In the genomic region with DNA sequence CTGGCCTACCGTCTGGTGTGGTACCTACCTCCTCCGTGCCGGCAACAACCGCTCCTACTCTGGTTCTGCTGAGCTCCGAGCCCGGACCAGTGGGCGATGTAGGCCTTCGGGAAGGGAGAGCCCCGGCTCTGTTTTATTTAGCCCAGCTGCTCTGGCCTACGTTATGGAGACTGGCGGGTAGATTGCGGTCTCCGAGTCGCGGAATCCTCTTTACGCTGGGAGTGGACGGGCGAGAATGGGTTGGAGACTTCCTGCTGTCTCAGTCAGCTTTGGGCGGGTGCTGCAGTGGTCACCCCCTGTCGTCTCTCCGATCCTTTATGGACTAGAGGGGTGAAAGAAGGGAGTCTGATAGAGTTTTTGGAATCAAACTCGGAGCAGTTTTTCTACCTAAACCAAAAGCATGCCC, we compare ENCODE assay signal across 8 cellular contexts. TPM values are rescaled to one million over a fixed set of nuclear protein-coding genes. Genes with fewer than 3 reads are reported as not detected.
DNase-seq lines count a peak whose midpoint lies in the region; ATAC-seq, FAIRE-seq and TF ChIP-seq lines count a peak whose summit lies in the region.

No MANE protein-coding gene starts in this region.

- intact Hi-C loops in left ventricle myocardium superior (cut with micrococcal nuclease), result no loop called here

- peak overlapping the region; percentile 100 for H3K27ac Mint-ChIP-seq in activated CD4-positive, alpha-beta memory T cell treated with anti-CD3 and anti-CD28 coated beads, Interleukin-2, amount 10 ng/mL, durations not matched to agents 7 days and 5 days

- no peak for FAIRE-seq in urothelium cell line (lab: Jason Lieb, UNC)

- H3K4me3 ChIP-seq in BE2C (ENCODE audit: low read depth, low read length) (peak overlapping the region; percentile 93), skin epidermis (peak overlapping the region; percentile 65 to 98 (median 84))

- no peaks in the 10 kb centered on the region for H3K27me3 Mint-ChIP-seq in activated CD4-positive, alpha-beta memory T cell treated with anti-CD3 and anti-CD28 coated beads, Interleukin-2, amount 10 ng/mL, durations not matched to agents 7 days and 5 days

- H3K36me3 Mint-ChIP-seq in activated CD4-positive, alpha-beta memory T cell treated with anti-CD3 and anti-CD28 coated beads, Interleukin-2, amount 10 ng/mL, durations not matched to agents 7 days and 5 days (ENCODE audit: low read depth), result peaks cover 22% of the 10 kb centered on the region

- H3K27me3 ChIP-seq in BE2C, result no peaks in the 10 kb centered on the region

- peaks cover 52% of the 10 kb centered on the region for H3K4me1 Mint-ChIP-seq in activated CD4-positive, alpha-beta memory T cell treated with anti-CD3 and anti-CD28 coated beads, Interleukin-2, amount 10 ng/mL, durations not matched to agents 7 days and 5 days

- CTCF ChIA-PET in activated CD4-positive, alpha-beta memory T cell treated with anti-CD3 and anti-CD28 coated beads, Interleukin-2, amount 10 ng/mL, durations not matched to agents 7 days and 5 days (lab: Charles Lee), result interaction anchor here (1.2 to 7.4 kb wide), 7 partner anchors 11 to 181 kb away, joined by 3 to 178 read pairs (median 9); partner anchors contain the start of genes COG5, DUS4L and SLC26A4

- H3K4me1 ChIP-seq in BE2C, result no peaks in the 10 kb centered on the region

- H3K9me3 ChIP-seq in BE2C, result no peaks in the 10 kb centered on the region

- DNase-seq in BE2C, result no peak
- DNase-seq in activated CD4-positive, alpha-beta memory T cell treated with anti-CD3 and anti-CD28 coated beads, Interleukin-2, amount 10 ng/mL, durations not matched to agents 7 days and 5 days, result no peak
- no peak for DNase-seq in left ventricle myocardium superior
- DNase-seq in urothelium cell line (ENCODE audit: low spot score), result no peak
- no peak for DNase-seq in GM13976 (ENCODE audit: low spot score)

- H3K27ac ChIP-seq in skin epidermis, result peak overlapping the region; percentile 61 to 99 (median 97)

- peak overlapping the region; percentile 97 for H3K4me3 Mint-ChIP-seq in activated CD4-positive, alpha-beta memory T cell treated with anti-CD3 and anti-CD28 coated beads, Interleukin-2, amount 10 ng/mL, durations not matched to agents 7 days and 5 days

- H3K9me3 Mint-ChIP-seq in activated CD4-positive, alpha-beta memory T cell treated with anti-CD3 and anti-CD28 coated beads, Interleukin-2, amount 10 ng/mL, durations not matched to agents 7 days and 5 days, result no peaks in the 10 kb centered on the region

- H3K36me3 ChIP-seq in BE2C, result peaks cover 6% of the 10 kb centered on the region

- ATAC-seq in GM19328 (IDR thresholded peaks at IDR 0.05; ENCODE audit: unreplicated experiment) (peak; percentile 32), HG03354 (IDR thresholded peaks at IDR 0.05; ENCODE audit: poor library complexity, severe bottlenecking, unreplicated experiment) (peak; percentile 45), left ventricle myocardium superior (peak; percentile 33)

- POLR2A ChIA-PET in activated CD4-positive, alpha-beta memory T cell treated with anti-CD3 and anti-CD28 coated beads, Interleukin-2, amount 10 ng/mL, durations not matched to agents 7 days and 5 days (lab: Charles Lee), result interaction anchor here (0.6 to 5.3 kb wide), 19 partner anchors 8 to 825 kb away, joined by 3 to 69 read pairs (median 11); partner anchors contain the start of genes BCAP29, COG5, DLD and DNAJB9

- TF ChIP-seq CTCF in BE2C (IDR thresholded peaks at IDR 0.05; ENCODE audit: low read depth, low read length) (no peak), GM13976 (IDR thresholded peaks at IDR 0.05; ENCODE audit: borderline replicate concordance, control extremely low read depth, extremely low read depth, insufficient read depth, missing control alignments) (no peak)

- in situ Hi-C loops in GM13976 (cut with MboI; ENCODE audit: low sequenced_read_pairs, unreplicated experiment), result no loop called here

RNA-seq across cellular contexts. Expression of gene CBLL1, which starts 0.4 kb away (rescaled TPM):
- 40.2 TPM for polyA plus RNA-seq in BE2C (2012; ENCODE audit: insufficient read depth, insufficient read length, low read depth)
- 10 to 100 TPM; 44.0 to 50.5 TPM for total RNA-seq in activated CD4-positive, alpha-beta memory T cell treated with anti-CD3 and anti-CD28 coated beads, Interleukin-2, amount 10 ng/mL, durations not matched to agents 7 days and 5 days
- 24.8 TPM for total RNA-seq in left ventricle myocardium superior

RNA-seq across cellular contexts. Expression of gene SLC26A3, which starts 58.7 kb away (rescaled TPM):
- polyA plus RNA-seq in BE2C (2012; ENCODE audit: insufficient read depth, insufficient read length, low read depth), result 0.34 TPM
- total RNA-seq in activated CD4-positive, alpha-beta memory T cell treated with anti-CD3 and anti-CD28 coated beads, Interleukin-2, amount 10 ng/mL, durations not matched to agents 7 days and 5 days, result not detected
- total RNA-seq in left ventricle myocardium superior, result not detected
